ENCODE assay signal across 13 cellular contexts in the genomic region with DNA sequence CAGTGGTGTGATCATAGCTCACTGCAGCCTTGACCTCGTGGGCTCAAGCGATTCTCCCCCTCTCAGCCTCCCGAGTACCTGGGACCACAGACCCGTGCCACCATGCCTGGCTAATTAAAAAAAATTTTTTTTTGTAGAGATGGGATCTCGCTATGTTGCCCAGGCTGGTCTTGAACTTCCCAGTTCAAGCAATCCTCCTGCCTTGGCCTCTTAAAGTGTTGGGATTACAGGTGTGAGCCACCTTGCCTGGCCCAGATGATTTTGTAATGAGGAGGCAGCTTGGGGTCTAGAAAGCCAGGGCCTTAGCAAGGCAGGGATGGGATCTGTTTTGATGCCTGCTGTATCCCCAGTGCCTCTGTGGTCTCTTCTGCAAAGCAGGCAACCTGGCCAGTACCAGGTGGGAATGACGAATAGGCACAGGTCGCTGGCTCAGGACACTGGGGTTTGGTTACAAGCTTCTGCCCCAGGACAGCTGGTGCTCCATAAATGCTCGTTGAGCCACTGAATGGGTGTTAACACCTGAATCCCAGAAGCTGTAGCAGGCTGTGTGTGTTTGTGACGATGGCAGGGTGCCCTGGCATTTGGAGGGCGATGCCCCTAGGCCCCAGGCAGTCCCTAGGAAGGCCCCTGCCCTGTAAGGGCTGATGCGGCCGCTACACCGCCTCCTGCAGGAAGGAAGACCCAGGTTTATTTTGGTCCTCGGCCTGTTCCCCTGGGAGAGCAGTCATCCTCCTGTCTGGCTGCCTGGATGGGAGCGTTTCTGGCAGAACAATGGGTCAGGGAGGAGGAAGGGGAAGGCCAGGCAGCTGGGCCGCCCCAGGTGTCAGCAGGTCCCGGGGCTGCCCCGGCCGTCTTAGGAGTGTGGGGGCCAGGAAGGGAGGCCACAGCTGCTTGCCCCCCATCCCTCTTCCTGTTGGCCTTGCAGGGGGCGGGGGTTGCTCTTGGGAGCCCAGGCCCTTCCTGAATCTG. TPM values are rescaled to one million over a fixed set of nuclear protein-coding genes. Genes with fewer than 3 reads are reported as not detected.
DNase-seq lines count a peak whose midpoint lies in the region; ATAC-seq, FAIRE-seq and TF ChIP-seq lines count a peak whose summit lies in the region.
"Had no signal": no experiment of that assay in that cellular context is flagged by ENCODE, and none has a peak within 500 bp of the region (broad histone marks: within the 10 kb centered on the region; RNA-seq: fewer than 3 reads in every experiment).

No MANE protein-coding gene starts in this region.

- intact Hi-C loops in GM12878 (cut with micrococcal nuclease; ENCODE audit: unreplicated experiment) (no loop called here), left ventricle myocardium inferior (cut with micrococcal nuclease) (no loop called here), gastrocnemius medialis (cut with DNase I; ENCODE audit: low total_unique reads) (no loop called here)

- peak overlapping the region; percentile 54 for H3K4me2 ChIP-seq in GM12878 (ENCODE audit: control insufficient read depth, insufficient read depth)

- H4K20me1 ChIP-seq in GM12878 (ENCODE audit: control insufficient read depth, insufficient read depth) = no peaks in the 10 kb centered on the region

- FAIRE-seq in GM12891 (lab: Jason Lieb, UNC) (peak; percentile 5), GM12878 (lab: Jason Lieb, UNC) (no peak)

- H2AFZ ChIP-seq in GM12878 (ENCODE audit: control insufficient read depth, low read depth, low read length) = no peak overlapping the region; the same call in 1 of the 2 replicates

- DNase-seq in GM12891 (ENCODE audit: insufficient read length, low spot score) (no peak), GM12878 (ENCODE audit: low read depth, low spot score) (no peak), left ventricle myocardium inferior (peak; percentile 74), gastrocnemius medialis (peak; percentile 38 to 45), occipital lobe (lab: John Stamatoyannopoulos, UW) (no peak)
- no peak for DNase-seq in activated CD4-positive, CD25-positive, alpha-beta regulatory T cell (lab: John Stamatoyannopoulos, UW)
- DNase-seq: activated CD8-positive, alpha-beta T cell treated with anti-CD3 and anti-CD28 coated beads, Interleukin-2, amount 10 ng/mL, durations not matched to agents 7 days and 5 days; CD8-positive, alpha-beta T cell; NCI-H1417 had no signal

- RAD21 ChIA-PET in GM12878 (lab: Charles Lee; ENCODE audit: unreplicated experiment) = interaction anchor here (0.7 kb wide), 1 partner anchor 26 kb away, joined by 3 read pairs; no protein-coding TSS in a partner anchor

- POLR2A ChIA-PET in GM12878 (lab: Charles Lee) = no interaction called here

- H3K36me3 ChIP-seq in GM12878 (ENCODE audit: control insufficient read depth in 2 of 2, insufficient read depth in 2 of 2, low read length in 1 of 2) = no peaks in the 10 kb centered on the region; a peak in 3 of 4 replicates
- H3K36me3 ChIP-seq in left ventricle myocardium inferior = peaks cover 17% of the 10 kb centered on the region
- no peaks in the 10 kb centered on the region for H3K36me3 ChIP-seq in gastrocnemius medialis
- H3K36me3 ChIP-seq: SJCRH30 had no signal

- H3K4me1 ChIP-seq in GM12878 (ENCODE audit: control insufficient read depth, insufficient read depth, low read length) (peaks cover 7% of the 10 kb centered on the region; the same call in 1 of the 2 replicates), left ventricle myocardium inferior (peaks cover 51% of the 10 kb centered on the region), gastrocnemius medialis (peaks cover 10 to 12% of the 10 kb centered on the region in 2 donors)
- H3K4me1 ChIP-seq: HAP-1, SJCRH30 had no signal

- CTCF ChIA-PET in GM12878 (lab: Yijun Ruan, JAX) = interaction anchor here (1.1 to 3.2 kb wide), 3 partner anchors 11 to 14 kb away, joined by 3 to 11 read pairs (median 7); no protein-coding TSS in a partner anchor

- TF ChIP-seq RAD21 in GM12878 (IDR thresholded peaks at IDR 0.05; ENCODE audit: insufficient read depth, low read depth, low read length) = no peak

- SMC1A ChIA-PET in GM12878 (lab: Charles Lee; ENCODE audit: uncharacterized antibody, unreplicated experiment) = interaction anchor here (1.0 kb wide), 1 partner anchor 23 kb away, joined by 3 read pairs; no protein-coding TSS in a partner anchor

- peak overlapping the region; percentile 22; the same call in 1 of the 2 replicates for H3K9ac ChIP-seq in GM12878 (ENCODE audit: control insufficient read depth, insufficient read depth, low read length)

- ATAC-seq in GM12878 (peak; percentile 57), gastrocnemius medialis (peak; percentile 64 to 69), HG02981 (IDR thresholded peaks at IDR 0.05; ENCODE audit: unreplicated experiment) (no peak), HG03196 (IDR thresholded peaks at IDR 0.05; ENCODE audit: unreplicated experiment) (no peak)
- ATAC-seq: activated CD8-positive, alpha-beta T cell treated with anti-CD3 and anti-CD28 coated beads, Interleukin-2, amount 10 ng/mL, durations not matched to agents 7 days and 5 days; CD8-positive, alpha-beta T cell had no signal

- BruUV-seq in GM12878 (replicated peaks; lab: Mats Ljungman, UMichigan) = no TSS peak

- TF ChIP-seq POLR2A in GM12891 (IDR thresholded peaks at IDR 0.05; ENCODE audit: low read depth, low read length) (no peak), GM12878 (IDR thresholded peaks at IDR 0.05; ENCODE audit: low read depth, low read length) (no peak), gastrocnemius medialis (IDR thresholded peaks at IDR 0.05) (no peak)

- no peaks in the 10 kb centered on the region; the same call in 1 of the 2 replicates for H3K79me2 ChIP-seq in GM12878 (ENCODE audit: control insufficient read depth, insufficient read depth, low read length)

- H3K4me3 ChIP-seq in GM12878 (no peak overlapping the region), left ventricle myocardium inferior (peak overlapping the region; percentile 38), gastrocnemius medialis (no peak overlapping the region)
- H3K4me3 ChIP-seq: HAP-1, SJCRH30 had no signal

- in situ Hi-C loops in GM12878 (cut with MboI) = no loop called here
- in situ Hi-C loops in gastrocnemius medialis (cut with MboI; ENCODE audit: low sequenced_read_pairs in 4 of 4) = loop anchor here in 1 of 4 donors (25.0 kb wide), 1 partner anchor 386 kb away; no protein-coding TSS in a partner anchor

- H3K9me3 ChIP-seq in GM12878 (replicated peaks; ENCODE audit: control insufficient read depth, insufficient read depth, low read length) (no peaks in the 10 kb centered on the region), left ventricle myocardium inferior (replicated peaks) (no peaks in the 10 kb centered on the region), gastrocnemius medialis (no peaks in the 10 kb centered on the region)
- H3K9me3 ChIP-seq: HAP-1, SJCRH30 had no signal

- H3K27me3 ChIP-seq in GM12878 (replicated peaks in 1 of 2; ENCODE audit: control insufficient read depth in 2 of 2, insufficient read depth in 2 of 2, low read length in 1 of 2) (no peaks in the 10 kb centered on the region), left ventricle myocardium inferior (ENCODE audit: low read depth) (no peaks in the 10 kb centered on the region), gastrocnemius medialis (no peaks in the 10 kb centered on the region)
- H3K27me3 ChIP-seq: SJCRH30 had no signal

- WGBS in GM12878 (ENCODE audit: insufficient coverage, insufficient replicate concordance, low lambda C conversion rate, missing lambda C conversion rate) = 75% methylated on average over 19 of the region's 20 CpGs

- peak; percentile 10 to 19 (median 16); a peak in 2 of 6 replicates for TF ChIP-seq CTCF in GM12878 (IDR thresholded peaks at IDR 0.05 in 2 of 3, conservative IDR thresholded peaks at IDR 0.05 in 1 of 3; ENCODE audit: control insufficient read depth in 2 of 3, extremely low read depth in 1 of 3, insufficient read depth in 1 of 3, low read depth in 3 of 3, low read length in 3 of 3)
- peak; percentile 45 for TF ChIP-seq CTCF in left ventricle myocardium inferior (IDR thresholded peaks at IDR 0.05; ENCODE audit: borderline replicate concordance)
- TF ChIP-seq CTCF in gastrocnemius medialis (IDR thresholded peaks at IDR 0.05 in 4 of 5, conservative IDR thresholded peaks at IDR 0.05 in 1 of 5) = peak in 2 of 5 experiments; percentile 13 to 14

- H3K27ac ChIP-seq in GM12878 (ENCODE audit: control insufficient read depth, insufficient read depth) (peak overlapping the region; percentile 48; the same call in 1 of the 2 replicates), left ventricle myocardium inferior (replicated peaks) (peak overlapping the region; percentile 84), gastrocnemius medialis (peak overlapping the region; percentile 54 to 69 (median 65))
- H3K27ac ChIP-seq: SJCRH30 had no signal

- TF ChIP-seq EP300 in GM12878 (IDR thresholded peaks at IDR 0.05; ENCODE audit: borderline replicate concordance in 1 of 2, control insufficient read depth in 1 of 2, low read depth in 2 of 2, low read length in 2 of 2) = no peak

RNA-seq across cellular contexts. Expression of gene TNFAIP8L1, which starts 8.6 kb away (rescaled TPM):
- polyA plus RNA-seq in GM12891 (2012; ENCODE audit: low read depth, missing spikeins) = 9.2 TPM
- 17.9 and 19.3 TPM in 2 replicates for total RNA-seq in GM12878 (2013; cell fraction: nucleolus; rRNA removed)
- total RNA-seq in GM12878 (2014; rRNA removed) = 5.0 TPM in 2 replicates
- total RNA-seq in GM12878 (2014; rRNA removed; fragmentation: Illumina TruSeq; extraction: Trizol) = 8.3 and 8.7 TPM in 2 replicates
- total RNA-seq in GM12878 (2021) = 12.7 and 14.3 TPM in 2 replicates
- polyA plus RNA-seq in GM12878 (2011; ENCODE audit: low read depth) = 4.5 TPM
- 7.6 and 9.0 TPM in 2 replicates for polyA plus RNA-seq in GM12878 (2011; rRNA removed)
- polyA plus RNA-seq in GM12878 (2011; cell fraction: cytosol; rRNA removed) = 14.0 and 14.6 TPM in 2 replicates
- 4.2 and 6.9 TPM in 2 replicates for polyA plus RNA-seq in GM12878 (2011; cell fraction: nucleus; rRNA removed)
- 7.7 and 9.0 TPM in 2 replicates for polyA plus RNA-seq in GM12878 (2012)
- 4.6 and 8.6 TPM in 2 replicates for polyA plus RNA-seq in GM12878 (2014; fragmentation: Illumina TruSeq; extraction: Trizol)
- 1 to 10 TPM in 1 of 2 experiments, under 1 TPM in 1; 0.93 to 2.4 TPM for polyA plus RNA-seq in GM12878 (2014; fragmentation: Nextera tagmentation; extraction: Ambion mirVana)
- 12.4 and 13.1 TPM in 2 replicates for polyA plus RNA-seq in GM12878 (2014; rRNA removed)
- polyA plus RNA-seq in GM12878 (2016; fragmentation: Nextera tagmentation; extraction: Ambion mirVana) = 1 to 10 TPM; 8.3 to 9.2 TPM
- polyA minus RNA-seq in GM12878 (2011; rRNA and poly(A)+ RNA removed) = 6.7 and 13.4 TPM in 2 replicates
- 5.9 and 6.3 TPM in 2 replicates for polyA minus RNA-seq in GM12878 (2011; cell fraction: cytosol; rRNA and poly(A)+ RNA removed)
- polyA minus RNA-seq in GM12878 (2011; cell fraction: nucleus; rRNA and poly(A)+ RNA removed) = 4.1 and 6.6 TPM in 2 replicates
- total RNA-seq in left ventricle myocardium inferior = 4.2 TPM
- 1 to 10 TPM; 1.3 to 2.9 (median 1.7) TPM for total RNA-seq in gastrocnemius medialis
- 5.6 TPM for total RNA-seq in occipital lobe

RNA-seq across cellular contexts. Expression of gene MYDGF, which starts 22.2 kb away (rescaled TPM):
- 85.7 TPM for polyA plus RNA-seq in GM12891 (2012; ENCODE audit: low read depth, missing spikeins)
- total RNA-seq in GM12878 (2013; cell fraction: nucleolus; rRNA removed) = 25.3 and 26.6 TPM in 2 replicates
- total RNA-seq in GM12878 (2014; rRNA removed) = 68.7 and 83.5 TPM in 2 replicates
- total RNA-seq in GM12878 (2014; rRNA removed; fragmentation: Illumina TruSeq; extraction: Trizol) = 46.0 and 50.2 TPM in 2 replicates
- total RNA-seq in GM12878 (2021) = 57.4 and 64.7 TPM in 2 replicates
- polyA plus RNA-seq in GM12878 (2011; ENCODE audit: low read depth) = 61.8 TPM
- polyA plus RNA-seq in GM12878 (2011; rRNA removed) = 31.3 and 45.6 TPM in 2 replicates
- 72.7 and 135 TPM in 2 replicates for polyA plus RNA-seq in GM12878 (2011; cell fraction: cytosol; rRNA removed)
- 44.9 and 47.5 TPM in 2 replicates for polyA plus RNA-seq in GM12878 (2011; cell fraction: nucleus; rRNA removed)
- 111 and 140 TPM in 2 replicates for polyA plus RNA-seq in GM12878 (2012)
- polyA plus RNA-seq in GM12878 (2014; fragmentation: Illumina TruSeq; extraction: Trizol) = 17.9 and 39.1 TPM in 2 replicates
- 10 to 100 TPM in 1 of 2 experiments, 1 to 10 TPM in 1; 2.3 to 18.5 TPM for polyA plus RNA-seq in GM12878 (2014; fragmentation: Nextera tagmentation; extraction: Ambion mirVana)
- 92.8 and 96.7 TPM in 2 replicates for polyA plus RNA-seq in GM12878 (2014; rRNA removed)
- 100 to 1,000 TPM; 183 to 196 TPM for polyA plus RNA-seq in GM12878 (2016; fragmentation: Nextera tagmentation; extraction: Ambion mirVana)
- polyA minus RNA-seq in GM12878 (2011; rRNA and poly(A)+ RNA removed) = 15.4 and 26.8 TPM in 2 replicates
- 14.0 and 15.4 TPM in 2 replicates for polyA minus RNA-seq in GM12878 (2011; cell fraction: cytosol; rRNA and poly(A)+ RNA removed)
- 7.4 and 12.1 TPM in 2 replicates for polyA minus RNA-seq in GM12878 (2011; cell fraction: nucleus; rRNA and poly(A)+ RNA removed)
- 26.3 TPM for total RNA-seq in left ventricle myocardium inferior
- 10 to 100 TPM in 2 of 4 donors, 1 to 10 TPM in 2; 8.0 to 12.9 (median 10.1) TPM for total RNA-seq in gastrocnemius medialis
- total RNA-seq in occipital lobe = 37.9 TPM

Comparison
In these comparisons a context has a peak if more than half of its experiments do, and no peak if none do; other contexts are left out.
1. DNase-seq: peak in left ventricle myocardium inferior (single experiment) and gastrocnemius medialis (2 of 2); none in GM12891 (single experiment), GM12878 (single experiment), occipital lobe (single experiment) and activated CD4-positive, CD25-positive, alpha-beta regulatory T cell (0 of 4).
2. ATAC-seq: peak in GM12878 (single experiment) and gastrocnemius medialis (2 of 2); none in HG02981 (single experiment) and HG03196 (single experiment).
3. Peak in every context shown above with its lines, with median percentiles within 50 percentile points of each other: H3K27ac ChIP-seq.